ENCODE assay signal across 1 cellular context in the genomic region with DNA sequence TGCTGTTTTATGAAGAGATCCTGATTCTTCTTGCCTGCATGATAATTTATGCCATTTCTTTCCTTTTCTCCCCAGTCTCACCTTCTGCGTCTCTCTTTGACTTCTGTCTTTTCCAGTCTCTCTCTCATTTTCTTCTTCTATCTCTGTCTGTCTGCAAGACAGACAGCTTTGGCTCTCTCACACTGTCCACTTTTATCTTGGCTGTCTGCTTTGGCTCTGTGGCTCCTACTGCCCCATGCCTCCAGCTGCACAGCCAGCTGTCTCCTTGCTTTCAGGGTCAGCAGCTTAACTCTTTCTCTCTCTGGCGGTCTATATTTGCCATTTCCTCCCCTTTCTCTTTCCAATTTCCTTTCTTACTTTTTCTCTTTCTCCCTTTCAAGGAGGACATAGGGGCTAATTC.
TF ChIP-seq lines count a peak whose summit lies in the region.

No MANE protein-coding gene starts in this region.

TF ChIP-seq in H1, 55 proteins besides CTCF, POLR2A, EP300 and RAD21:
- TF ChIP-seq CREB1 (IDR thresholded peaks at IDR 0.05) (no peak), KDM4A (IDR thresholded peaks at IDR 0.05; ENCODE audit: low read depth, low read length, severe bottlenecking) (no peak), HDAC2 (IDR thresholded peaks at IDR 0.05; ENCODE audit: borderline replicate concordance in 1 of 2, low read depth in 2 of 2, low read length in 2 of 2) (no peak), SIRT6 (IDR thresholded peaks at IDR 0.05; ENCODE audit: low read length) (no peak), BCL11A (IDR thresholded peaks at IDR 0.05; ENCODE audit: low read depth in 2 of 2, low read length in 2 of 2) (no peak)
- TF ChIP-seq, protein P1, sequence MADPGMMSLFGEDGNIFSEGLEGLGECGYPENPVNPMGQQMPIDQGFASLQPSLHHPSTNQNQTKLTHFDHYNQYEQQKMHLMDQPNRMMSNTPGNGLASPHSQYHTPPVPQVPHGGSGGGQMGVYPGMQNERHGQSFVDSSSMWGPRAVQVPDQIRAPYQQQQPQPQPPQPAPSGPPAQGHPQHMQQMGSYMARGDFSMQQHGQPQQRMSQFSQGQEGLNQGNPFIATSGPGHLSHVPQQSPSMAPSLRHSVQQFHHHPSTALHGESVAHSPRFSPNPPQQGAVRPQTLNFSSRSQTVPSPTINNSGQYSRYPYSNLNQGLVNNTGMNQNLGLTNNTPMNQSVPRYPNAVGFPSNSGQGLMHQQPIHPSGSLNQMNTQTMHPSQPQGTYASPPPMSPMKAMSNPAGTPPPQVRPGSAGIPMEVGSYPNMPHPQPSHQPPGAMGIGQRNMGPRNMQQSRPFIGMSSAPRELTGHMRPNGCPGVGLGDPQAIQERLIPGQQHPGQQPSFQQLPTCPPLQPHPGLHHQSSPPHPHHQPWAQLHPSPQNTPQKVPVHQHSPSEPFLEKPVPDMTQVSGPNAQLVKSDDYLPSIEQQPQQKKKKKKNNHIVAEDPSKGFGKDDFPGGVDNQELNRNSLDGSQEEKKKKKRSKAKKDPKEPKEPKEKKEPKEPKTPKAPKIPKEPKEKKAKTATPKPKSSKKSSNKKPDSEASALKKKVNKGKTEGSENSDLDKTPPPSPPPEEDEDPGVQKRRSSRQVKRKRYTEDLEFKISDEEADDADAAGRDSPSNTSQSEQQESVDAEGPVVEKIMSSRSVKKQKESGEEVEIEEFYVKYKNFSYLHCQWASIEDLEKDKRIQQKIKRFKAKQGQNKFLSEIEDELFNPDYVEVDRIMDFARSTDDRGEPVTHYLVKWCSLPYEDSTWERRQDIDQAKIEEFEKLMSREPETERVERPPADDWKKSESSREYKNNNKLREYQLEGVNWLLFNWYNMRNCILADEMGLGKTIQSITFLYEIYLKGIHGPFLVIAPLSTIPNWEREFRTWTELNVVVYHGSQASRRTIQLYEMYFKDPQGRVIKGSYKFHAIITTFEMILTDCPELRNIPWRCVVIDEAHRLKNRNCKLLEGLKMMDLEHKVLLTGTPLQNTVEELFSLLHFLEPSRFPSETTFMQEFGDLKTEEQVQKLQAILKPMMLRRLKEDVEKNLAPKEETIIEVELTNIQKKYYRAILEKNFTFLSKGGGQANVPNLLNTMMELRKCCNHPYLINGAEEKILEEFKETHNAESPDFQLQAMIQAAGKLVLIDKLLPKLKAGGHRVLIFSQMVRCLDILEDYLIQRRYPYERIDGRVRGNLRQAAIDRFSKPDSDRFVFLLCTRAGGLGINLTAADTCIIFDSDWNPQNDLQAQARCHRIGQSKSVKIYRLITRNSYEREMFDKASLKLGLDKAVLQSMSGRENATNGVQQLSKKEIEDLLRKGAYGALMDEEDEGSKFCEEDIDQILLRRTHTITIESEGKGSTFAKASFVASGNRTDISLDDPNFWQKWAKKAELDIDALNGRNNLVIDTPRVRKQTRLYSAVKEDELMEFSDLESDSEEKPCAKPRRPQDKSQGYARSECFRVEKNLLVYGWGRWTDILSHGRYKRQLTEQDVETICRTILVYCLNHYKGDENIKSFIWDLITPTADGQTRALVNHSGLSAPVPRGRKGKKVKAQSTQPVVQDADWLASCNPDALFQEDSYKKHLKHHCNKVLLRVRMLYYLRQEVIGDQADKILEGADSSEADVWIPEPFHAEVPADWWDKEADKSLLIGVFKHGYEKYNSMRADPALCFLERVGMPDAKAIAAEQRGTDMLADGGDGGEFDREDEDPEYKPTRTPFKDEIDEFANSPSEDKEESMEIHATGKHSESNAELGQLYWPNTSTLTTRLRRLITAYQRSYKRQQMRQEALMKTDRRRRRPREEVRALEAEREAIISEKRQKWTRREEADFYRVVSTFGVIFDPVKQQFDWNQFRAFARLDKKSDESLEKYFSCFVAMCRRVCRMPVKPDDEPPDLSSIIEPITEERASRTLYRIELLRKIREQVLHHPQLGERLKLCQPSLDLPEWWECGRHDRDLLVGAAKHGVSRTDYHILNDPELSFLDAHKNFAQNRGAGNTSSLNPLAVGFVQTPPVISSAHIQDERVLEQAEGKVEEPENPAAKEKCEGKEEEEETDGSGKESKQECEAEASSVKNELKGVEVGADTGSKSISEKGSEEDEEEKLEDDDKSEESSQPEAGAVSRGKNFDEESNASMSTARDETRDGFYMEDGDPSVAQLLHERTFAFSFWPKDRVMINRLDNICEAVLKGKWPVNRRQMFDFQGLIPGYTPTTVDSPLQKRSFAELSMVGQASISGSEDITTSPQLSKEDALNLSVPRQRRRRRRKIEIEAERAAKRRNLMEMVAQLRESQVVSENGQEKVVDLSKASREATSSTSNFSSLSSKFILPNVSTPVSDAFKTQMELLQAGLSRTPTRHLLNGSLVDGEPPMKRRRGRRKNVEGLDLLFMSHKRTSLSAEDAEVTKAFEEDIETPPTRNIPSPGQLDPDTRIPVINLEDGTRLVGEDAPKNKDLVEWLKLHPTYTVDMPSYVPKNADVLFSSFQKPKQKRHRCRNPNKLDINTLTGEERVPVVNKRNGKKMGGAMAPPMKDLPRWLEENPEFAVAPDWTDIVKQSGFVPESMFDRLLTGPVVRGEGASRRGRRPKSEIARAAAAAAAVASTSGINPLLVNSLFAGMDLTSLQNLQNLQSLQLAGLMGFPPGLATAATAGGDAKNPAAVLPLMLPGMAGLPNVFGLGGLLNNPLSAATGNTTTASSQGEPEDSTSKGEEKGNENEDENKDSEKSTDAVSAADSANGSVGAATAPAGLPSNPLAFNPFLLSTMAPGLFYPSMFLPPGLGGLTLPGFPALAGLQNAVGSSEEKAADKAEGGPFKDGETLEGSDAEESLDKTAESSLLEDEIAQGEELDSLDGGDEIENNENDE (IDR thresholded peaks at IDR 0.05; ENCODE audit: insufficient replicate concordance, low read length): no peak
TF ChIP-seq in H1: peak in this region for 0.
